ENCODE assay signal across 14 cellular contexts in the genomic region with DNA sequence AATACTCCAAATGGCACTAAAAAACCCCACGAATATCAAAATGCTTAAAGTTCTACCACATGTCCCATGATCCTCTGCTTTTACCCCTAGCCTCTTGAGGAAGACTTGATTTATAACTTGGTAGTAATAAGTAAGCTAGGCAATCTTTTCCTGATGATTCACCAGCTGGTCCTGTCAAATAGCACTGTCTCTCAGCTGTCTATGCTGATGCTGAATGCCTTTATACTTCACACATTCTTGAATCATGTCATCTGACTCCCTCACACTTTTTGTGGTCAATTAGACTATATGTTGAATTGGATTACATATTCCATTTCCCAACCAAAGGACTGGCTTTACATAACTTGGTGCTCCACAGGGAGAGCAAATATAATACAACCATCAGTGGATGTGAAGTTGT.
DNase-seq lines count a peak whose midpoint lies in the region; ATAC-seq and TF ChIP-seq lines count a peak whose summit lies in the region.
"Had no signal": no experiment of that assay in that cellular context is flagged by ENCODE, and none has a peak within 500 bp of the region (broad histone marks: within the 10 kb centered on the region; RNA-seq: fewer than 3 reads in every experiment).

No MANE protein-coding gene starts in this region.

- ATAC-seq in SK-N-SH treated with all-trans-retinoic acid at 6 μM for 48 hours (peak; percentile 81), HG03354 (IDR thresholded peaks at IDR 0.05; ENCODE audit: poor library complexity, severe bottlenecking, unreplicated experiment) (no peak), GM18870 (IDR thresholded peaks at IDR 0.05; ENCODE audit: unreplicated experiment) (no peak)

- no peak for DNase-seq in activated naive CD4-positive, alpha-beta T cell treated with anti-CD3 and anti-CD28 coated beads, Interleukin-2, amount 50 U/mL, for 16 hours
- DNase-seq in fibroblast of pulmonary artery (ENCODE audit: low read depth) = peak; percentile 33
- DNase-seq in ecto neural progenitor cell (ENCODE audit: low spot score) = no peak
- DNase-seq in NCI-H146 treated with DMSO at 0.1 percent for 48 hours (lab: John Stamatoyannopoulos, UW; ENCODE audit: unreplicated experiment) = no peak
- DNase-seq: caudate nucleus, esophagus squamous epithelium, kidney, NCI-H345, RPMI8226 had no signal

- H3K4me3 Mint-ChIP-seq in activated naive CD4-positive, alpha-beta T cell treated with anti-CD3 and anti-CD28 coated beads, Interleukin-2, amount 50 U/mL, for 24 hours = no peak overlapping the region
- H3K4me3 Mint-ChIP-seq: neural crest cell had no signal

- H3K27me3 Mint-ChIP-seq in activated naive CD4-positive, alpha-beta T cell treated with anti-CD3 and anti-CD28 coated beads, Interleukin-2, amount 50 U/mL, for 24 hours = no peaks in the 10 kb centered on the region

- H3K27ac Mint-ChIP-seq in activated naive CD4-positive, alpha-beta T cell treated with anti-CD3 and anti-CD28 coated beads, Interleukin-2, amount 50 U/mL, for 24 hours = peak overlapping the region; percentile 76

- TF ChIP-seq CTCF in fibroblast of pulmonary artery (IDR thresholded peaks at IDR 0.05; ENCODE audit: low read length, missing control alignments) = no peak

- no peak overlapping the region for H3K4me3 ChIP-seq in fibroblast of pulmonary artery (replicated peaks; ENCODE audit: low read depth, low read length)
- H3K4me3 ChIP-seq: esophagus squamous epithelium had no signal

- H3K9me3 Mint-ChIP-seq in activated naive CD4-positive, alpha-beta T cell treated with anti-CD3 and anti-CD28 coated beads, Interleukin-2, amount 50 U/mL, for 24 hours = no peaks in the 10 kb centered on the region

- H3K4me1 Mint-ChIP-seq in activated naive CD4-positive, alpha-beta T cell treated with anti-CD3 and anti-CD28 coated beads, Interleukin-2, amount 50 U/mL, for 24 hours = peaks cover 65% of the 10 kb centered on the region
- H3K4me1 Mint-ChIP-seq: neural crest cell had no signal

- peaks cover 22% of the 10 kb centered on the region for H3K36me3 Mint-ChIP-seq in activated naive CD4-positive, alpha-beta T cell treated with anti-CD3 and anti-CD28 coated beads, Interleukin-2, amount 50 U/mL, for 24 hours

TF ChIP-seq in SK-N-SH treated with all-trans-retinoic acid at 6 μM for 48 hours, 23 proteins besides CTCF, POLR2A, EP300 and RAD21:
- TF ChIP-seq ISL1 (CRISPR knock-in tag; IDR thresholded peaks at IDR 0.05) (peak; percentile 51; the same call in 1 of the 2 replicates), CSRNP3 (CRISPR knock-in tag; IDR thresholded peaks at IDR 0.05) (no peak), BACH2 (CRISPR knock-in tag; IDR thresholded peaks at IDR 0.05; ENCODE audit: borderline replicate concordance) (no peak), ZFP3 (CRISPR knock-in tag; IDR thresholded peaks at IDR 0.05) (no peak)
- TF ChIP-seq, protein P1, sequence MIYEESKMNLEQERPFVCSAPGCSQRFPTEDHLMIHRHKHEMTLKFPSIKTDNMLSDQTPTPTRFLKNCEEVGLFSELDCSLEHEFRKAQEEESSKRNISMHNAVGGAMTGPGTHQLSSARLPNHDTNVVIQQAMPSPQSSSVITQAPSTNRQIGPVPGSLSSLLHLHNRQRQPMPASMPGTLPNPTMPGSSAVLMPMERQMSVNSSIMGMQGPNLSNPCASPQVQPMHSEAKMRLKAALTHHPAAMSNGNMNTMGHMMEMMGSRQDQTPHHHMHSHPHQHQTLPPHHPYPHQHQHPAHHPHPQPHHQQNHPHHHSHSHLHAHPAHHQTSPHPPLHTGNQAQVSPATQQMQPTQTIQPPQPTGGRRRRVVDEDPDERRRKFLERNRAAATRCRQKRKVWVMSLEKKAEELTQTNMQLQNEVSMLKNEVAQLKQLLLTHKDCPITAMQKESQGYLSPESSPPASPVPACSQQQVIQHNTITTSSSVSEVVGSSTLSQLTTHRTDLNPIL (CRISPR knock-in tag; IDR thresholded peaks at IDR 0.05; ENCODE audit: low read depth) = no peak
- TF ChIP-seq, protein P2, sequence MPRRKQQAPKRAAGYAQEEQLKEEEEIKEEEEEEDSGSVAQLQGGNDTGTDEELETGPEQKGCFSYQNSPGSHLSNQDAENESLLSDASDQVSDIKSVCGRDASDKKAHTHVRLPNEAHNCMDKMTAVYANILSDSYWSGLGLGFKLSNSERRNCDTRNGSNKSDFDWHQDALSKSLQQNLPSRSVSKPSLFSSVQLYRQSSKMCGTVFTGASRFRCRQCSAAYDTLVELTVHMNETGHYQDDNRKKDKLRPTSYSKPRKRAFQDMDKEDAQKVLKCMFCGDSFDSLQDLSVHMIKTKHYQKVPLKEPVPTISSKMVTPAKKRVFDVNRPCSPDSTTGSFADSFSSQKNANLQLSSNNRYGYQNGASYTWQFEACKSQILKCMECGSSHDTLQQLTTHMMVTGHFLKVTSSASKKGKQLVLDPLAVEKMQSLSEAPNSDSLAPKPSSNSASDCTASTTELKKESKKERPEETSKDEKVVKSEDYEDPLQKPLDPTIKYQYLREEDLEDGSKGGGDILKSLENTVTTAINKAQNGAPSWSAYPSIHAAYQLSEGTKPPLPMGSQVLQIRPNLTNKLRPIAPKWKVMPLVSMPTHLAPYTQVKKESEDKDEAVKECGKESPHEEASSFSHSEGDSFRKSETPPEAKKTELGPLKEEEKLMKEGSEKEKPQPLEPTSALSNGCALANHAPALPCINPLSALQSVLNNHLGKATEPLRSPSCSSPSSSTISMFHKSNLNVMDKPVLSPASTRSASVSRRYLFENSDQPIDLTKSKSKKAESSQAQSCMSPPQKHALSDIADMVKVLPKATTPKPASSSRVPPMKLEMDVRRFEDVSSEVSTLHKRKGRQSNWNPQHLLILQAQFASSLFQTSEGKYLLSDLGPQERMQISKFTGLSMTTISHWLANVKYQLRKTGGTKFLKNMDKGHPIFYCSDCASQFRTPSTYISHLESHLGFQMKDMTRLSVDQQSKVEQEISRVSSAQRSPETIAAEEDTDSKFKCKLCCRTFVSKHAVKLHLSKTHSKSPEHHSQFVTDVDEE (CRISPR knock-in tag; IDR thresholded peaks at IDR 0.05) = no peak
TF ChIP-seq in SK-N-SH treated with all-trans-retinoic acid at 6 μM for 48 hours: peak in this region for 1.
